In the genomic region with DNA sequence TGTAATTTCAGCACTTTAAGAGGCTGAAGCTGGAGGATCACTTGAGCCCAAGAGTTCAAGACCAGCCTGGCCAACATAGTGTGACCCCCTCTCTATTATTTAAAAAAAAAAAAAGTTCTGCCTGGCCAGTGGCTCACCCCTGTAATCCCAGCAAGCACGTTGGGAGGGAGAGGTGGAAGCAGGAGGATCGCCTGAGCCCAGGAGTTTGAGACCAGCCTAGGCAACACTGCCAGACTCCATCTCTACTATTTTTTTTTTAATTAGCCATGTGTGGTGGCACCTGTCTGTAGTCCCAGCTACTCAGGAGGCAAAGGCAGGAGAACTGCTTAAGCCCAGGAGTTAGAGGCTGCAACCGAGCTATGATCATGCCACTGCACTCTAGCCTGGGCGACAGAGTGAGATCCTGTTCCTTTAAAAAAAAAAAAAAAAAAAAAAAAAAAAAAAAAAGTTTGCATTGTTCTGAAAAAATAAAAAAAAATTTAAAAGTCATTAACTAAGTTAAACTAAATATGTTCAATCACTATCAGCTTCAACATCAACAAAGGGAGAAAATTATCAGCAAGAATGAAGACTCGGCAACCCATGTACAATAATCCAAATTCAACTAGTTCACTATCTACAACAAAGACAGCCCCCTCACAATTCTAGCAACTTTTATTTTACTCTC, we compare ENCODE assay signal across 1 cellular context.
TF ChIP-seq lines count a peak whose summit lies in the region.

No MANE protein-coding gene starts in this region.

TF ChIP-seq in endothelial cell of umbilical vein, 7 proteins besides CTCF, POLR2A, EP300 and RAD21 (continued from another document):
- TF ChIP-seq MYC (IDR thresholded peaks at IDR 0.05; ENCODE audit: low read depth, low read length) = no peak
- TF ChIP-seq POLR2AphosphoS5 (IDR thresholded peaks at IDR 0.05; ENCODE audit: insufficient read depth, low read depth, low read length) = no peak
- TF ChIP-seq, protein P1, sequence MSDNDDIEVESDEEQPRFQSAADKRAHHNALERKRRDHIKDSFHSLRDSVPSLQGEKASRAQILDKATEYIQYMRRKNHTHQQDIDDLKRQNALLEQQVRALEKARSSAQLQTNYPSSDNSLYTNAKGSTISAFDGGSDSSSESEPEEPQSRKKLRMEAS (IDR thresholded peaks at IDR 0.05; ENCODE audit: insufficient read depth, insufficient read length) = no peak
